25 cellular contexts compared by ENCODE assay signal in genomic region chr15:41570764-41571163, GRCh38. TPM values are rescaled to one million over a fixed set of nuclear protein-coding genes. Genes with fewer than 3 reads are reported as not detected.
"Had no signal": no experiment of that assay in that cellular context is flagged by ENCODE, and none has a peak within 500 bp of the region (broad histone marks: within the 10 kb centered on the region; RNA-seq: fewer than 3 reads in every experiment).

No MANE protein-coding gene starts in this region.

- H3K9me3 ChIP-seq: esophagus muscularis mucosa, gastrocnemius medialis, suprapubic skin, vagina had no signal

- H3K9me3 Mint-ChIP-seq: activated CD4-positive, alpha-beta T cell treated with anti-CD3 and anti-CD28 coated beads, Interleukin-2, amount 10 ng/mL, durations not matched to agents 7 days and 5 days; activated naive CD8-positive, alpha-beta T cell treated with anti-CD3 and anti-CD28 coated beads, Interleukin-2, amount 50 U/mL, for 24 hours; activated T-helper 1 cell treated with anti-CD3 and anti-CD28 coated beads, Interleukin-12 subunit alpha, Interleukin-12 subunit beta, Interleukin-2, Interleukin-4 antibody, amounts not matched to agents 30 ng/mL and 10 ng/mL and 1 ng/mL, durations not matched to agents 14 hours and 24 hours and 36 hours; brain; stimulated activated naive CD8-positive, alpha-beta T cell treated with anti-CD3 and anti-CD28 coated beads, Interleukin-15, Interleukin-2, amounts not matched to agents 100 ng/mL and 50 ng/mL, for 24 hours; T-cell; T-helper 2 cell treated with Interferon-gamma antibody and Interleukin-4, amounts not matched to agents 5 μg/mL and 100 μg/mL, for 36 hours had no signal

- H3K4me3 ChIP-seq: esophagus muscularis mucosa, gastrocnemius medialis, suprapubic skin, vagina had no signal

- H3K36me3 ChIP-seq: gastrocnemius medialis had no signal

- H3K27me3 Mint-ChIP-seq: activated CD4-positive, alpha-beta T cell treated with anti-CD3 and anti-CD28 coated beads, Interleukin-2, amount 10 ng/mL, durations not matched to agents 7 days and 5 days; activated naive CD8-positive, alpha-beta T cell treated with anti-CD3 and anti-CD28 coated beads, Interleukin-2, amount 50 U/mL, for 24 hours; brain; stimulated activated naive CD8-positive, alpha-beta T cell treated with anti-CD3 and anti-CD28 coated beads, Interleukin-15, Interleukin-2, amounts not matched to agents 100 ng/mL and 50 ng/mL, for 24 hours; T-cell had no signal

- H3K27ac Mint-ChIP-seq: activated CD4-positive, alpha-beta T cell treated with anti-CD3 and anti-CD28 coated beads, Interleukin-2, amount 10 ng/mL, durations not matched to agents 7 days and 5 days; activated CD8-positive, alpha-beta T cell treated with anti-CD3 and anti-CD28 coated beads, Interleukin-2, amount 10 ng/mL, durations not matched to agents 7 days and 5 days; activated naive CD8-positive, alpha-beta T cell treated with anti-CD3 and anti-CD28 coated beads, Interleukin-2, amount 50 U/mL, for 24 hours; activated T-helper 1 cell treated with anti-CD3 and anti-CD28 coated beads, Interleukin-12 subunit alpha, Interleukin-12 subunit beta, Interleukin-2, Interleukin-4 antibody, amounts not matched to agents 30 ng/mL and 10 ng/mL and 1 ng/mL, durations not matched to agents 14 hours and 24 hours and 36 hours; stimulated activated naive CD8-positive, alpha-beta T cell treated with anti-CD3 and anti-CD28 coated beads, Interleukin-15, Interleukin-2, amounts not matched to agents 100 ng/mL and 50 ng/mL, for 24 hours; T-cell; T-helper 2 cell treated with Interferon-gamma antibody and Interleukin-4, amounts not matched to agents 5 μg/mL and 100 μg/mL, for 36 hours had no signal

- H3K4me3 Mint-ChIP-seq: activated CD4-positive, alpha-beta T cell treated with anti-CD3 and anti-CD28 coated beads, Interleukin-2, amount 10 ng/mL, durations not matched to agents 7 days and 5 days; activated CD8-positive, alpha-beta T cell treated with anti-CD3 and anti-CD28 coated beads, Interleukin-2, amount 10 ng/mL, durations not matched to agents 7 days and 5 days; activated naive CD8-positive, alpha-beta T cell treated with anti-CD3 and anti-CD28 coated beads, Interleukin-2, amount 50 U/mL, for 24 hours; activated T-helper 1 cell treated with anti-CD3 and anti-CD28 coated beads, Interleukin-12 subunit alpha, Interleukin-12 subunit beta, Interleukin-2, Interleukin-4 antibody, amounts not matched to agents 30 ng/mL and 10 ng/mL and 1 ng/mL, durations not matched to agents 14 hours and 24 hours and 36 hours; brain; stimulated activated naive CD8-positive, alpha-beta T cell treated with anti-CD3 and anti-CD28 coated beads, Interleukin-15, Interleukin-2, amounts not matched to agents 100 ng/mL and 50 ng/mL, for 24 hours; T-cell; T-helper 2 cell treated with Interferon-gamma antibody and Interleukin-4, amounts not matched to agents 5 μg/mL and 100 μg/mL, for 36 hours had no signal

- DNase-seq: activated CD4-positive, alpha-beta T cell treated with anti-CD3 and anti-CD28 coated beads, Interleukin-2, amount 10 ng/mL, durations not matched to agents 7 days and 5 days; activated CD8-positive, alpha-beta T cell treated with anti-CD3 and anti-CD28 coated beads, Interleukin-2, amount 10 ng/mL, durations not matched to agents 7 days and 5 days; activated gamma-delta T cell; activated naive CD4-positive, alpha-beta T cell treated with anti-CD3 and anti-CD28 coated beads, Interleukin-2, amount 50 U/mL, for 16 hours; activated naive CD8-positive, alpha-beta T cell treated with anti-CD3 and anti-CD28 coated beads, Interleukin-2, amount 50 U/mL, for 24 hours; aorta; dermis blood vessel endothelial cell; effector memory CD4-positive, alpha-beta T cell; gastrocnemius medialis; hippocampal formation; left ventricle myocardium superior; mammary epithelial cell; right cardiac atrium; stimulated activated CD4-positive, alpha-beta T cell treated with anti-CD3 and anti-CD28 coated beads, Interleukin-12 subunit alpha, Interleukin-12 subunit beta, amount 100 ng/mL, for 4 hours; stimulated activated CD4-positive, alpha-beta T cell treated with anti-CD3 and anti-CD28 coated beads, Interleukin-4, amount 100 ng/mL, for 4 hours; T-cell; trophoblast cell had no signal

- H3K4me1 ChIP-seq: gastrocnemius medialis, suprapubic skin, vagina had no signal

- H3K4me1 Mint-ChIP-seq: activated CD4-positive, alpha-beta T cell treated with anti-CD3 and anti-CD28 coated beads, Interleukin-2, amount 10 ng/mL, durations not matched to agents 7 days and 5 days; activated naive CD8-positive, alpha-beta T cell treated with anti-CD3 and anti-CD28 coated beads, Interleukin-2, amount 50 U/mL, for 24 hours; T-cell had no signal

- H3K27ac ChIP-seq: esophagus muscularis mucosa, gastrocnemius medialis, suprapubic skin, vagina, VCaP had no signal

- H3K36me3 Mint-ChIP-seq: T-cell had no signal

- H3K27me3 ChIP-seq: esophagus muscularis mucosa, gastrocnemius medialis, suprapubic skin, vagina had no signal

RNA-seq across cellular contexts. Expression of gene LTK, which starts 57.1 kb away (rescaled TPM):
- total RNA-seq: dermis blood vessel endothelial cell, mammary epithelial cell had no signal
- polyA plus RNA-seq: mammary epithelial cell had no signal
